1 cellular context compared by ENCODE assay signal in the genomic region with DNA sequence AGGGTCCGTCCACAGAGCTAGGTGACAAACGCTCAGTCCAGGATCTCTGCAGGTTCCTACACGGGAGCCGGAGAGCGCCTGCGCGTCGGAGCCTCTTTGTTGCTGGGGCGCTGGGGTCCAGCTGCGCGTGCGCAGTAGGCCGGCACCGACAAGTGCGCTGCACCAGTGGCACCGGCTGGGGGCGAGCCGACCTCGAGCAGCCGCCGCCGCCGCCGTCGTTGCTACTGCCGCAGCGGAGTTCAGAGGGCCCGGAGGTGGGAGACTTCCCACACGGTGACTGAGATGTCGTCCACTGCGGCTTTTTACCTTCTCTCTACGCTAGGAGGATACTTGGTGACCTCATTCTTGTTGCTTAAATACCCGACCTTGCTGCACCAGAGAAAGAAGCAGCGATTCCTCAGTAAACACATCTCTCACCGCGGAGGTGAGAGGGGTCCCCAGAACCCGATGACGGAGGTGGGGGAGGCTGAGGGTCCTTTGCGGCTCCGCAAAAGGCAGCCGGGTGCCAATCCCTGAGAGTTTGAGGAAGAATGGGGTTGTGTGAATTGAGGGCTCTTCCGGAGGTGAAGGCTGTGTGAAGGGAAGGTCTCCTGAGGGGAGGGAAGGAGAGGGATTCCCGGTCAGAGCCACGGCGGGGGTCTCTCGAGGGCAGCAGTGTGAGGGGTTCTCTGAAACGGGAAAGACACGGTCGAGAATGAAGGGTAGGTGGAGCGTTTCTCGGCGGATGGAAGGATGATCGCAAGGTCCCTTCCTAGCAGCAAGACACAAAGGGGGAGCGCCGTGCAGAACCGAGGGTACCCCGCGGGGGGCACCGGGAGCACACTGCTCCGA.
TF ChIP-seq lines count a peak whose summit lies in the region.

A gene (plus strand): TSS at position 184 of the 831 bp plus-strand sequence. CDS start 99 bp downstream, at position 283.

TF ChIP-seq in HepG2, 621 proteins besides CTCF, POLR2A, EP300 and RAD21 (continued from another document):
- TF ChIP-seq, protein P1, sequence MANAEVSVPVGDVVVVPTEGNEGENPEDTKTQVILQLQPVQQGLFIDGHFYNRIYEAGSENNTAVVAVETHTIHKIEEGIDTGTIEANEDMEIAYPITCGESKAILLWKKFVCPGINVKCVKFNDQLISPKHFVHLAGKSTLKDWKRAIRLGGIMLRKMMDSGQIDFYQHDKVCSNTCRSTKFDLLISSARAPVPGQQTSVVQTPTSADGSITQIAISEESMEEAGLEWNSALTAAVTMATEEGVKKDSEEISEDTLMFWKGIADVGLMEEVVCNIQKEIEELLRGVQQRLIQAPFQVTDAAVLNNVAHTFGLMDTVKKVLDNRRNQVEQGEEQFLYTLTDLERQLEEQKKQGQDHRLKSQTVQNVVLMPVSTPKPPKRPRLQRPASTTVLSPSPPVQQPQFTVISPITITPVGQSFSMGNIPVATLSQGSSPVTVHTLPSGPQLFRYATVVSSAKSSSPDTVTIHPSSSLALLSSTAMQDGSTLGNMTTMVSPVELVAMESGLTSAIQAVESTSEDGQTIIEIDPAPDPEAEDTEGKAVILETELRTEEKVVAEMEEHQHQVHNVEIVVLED (CRISPR knock-in tag; IDR thresholded peaks at IDR 0.05; ENCODE audit: borderline replicate concordance): peak; percentile 42; the same call in 1 of the 2 replicates
- TF ChIP-seq ZSCAN29 (CRISPR knock-in tag; conservative IDR thresholded peaks at IDR 0.05) (no peak; the same call in 1 of the 2 replicates), SUZ12 (IDR thresholded peaks at IDR 0.05; ENCODE audit: low read depth, low read length) (no peak), ZNF782 (CRISPR knock-in tag; IDR thresholded peaks at IDR 0.05; ENCODE audit: borderline replicate concordance) (peak; percentile 54; the same call in 1 of the 2 replicates), ZNF263 (CRISPR knock-in tag; IDR thresholded peaks at IDR 0.05) (peak; percentile 56), U2AF1 (optimal IDR thresholded peaks at IDR 0.05; ENCODE audit: low read depth, low read length) (peak; percentile 91), CREM (IDR thresholded peaks at IDR 0.05) (0 out of 2 replicates have a peak, but pooled peaks have one; percentile 11), CREM (CRISPR knock-in tag; IDR thresholded peaks at IDR 0.05) (no peak), ZNF510 (CRISPR knock-in tag; IDR thresholded peaks at IDR 0.05; ENCODE audit: low read depth) (no peak), CC2D1A (CRISPR knock-in tag; IDR thresholded peaks at IDR 0.05) (peak; percentile 94), LCORL (IDR thresholded peaks at IDR 0.05) (no peak), LCORL (CRISPR knock-in tag; IDR thresholded peaks at IDR 0.05) (0 out of 2 replicates have a peak, but pooled peaks have one; percentile 61)
- TF ChIP-seq, protein P2, sequence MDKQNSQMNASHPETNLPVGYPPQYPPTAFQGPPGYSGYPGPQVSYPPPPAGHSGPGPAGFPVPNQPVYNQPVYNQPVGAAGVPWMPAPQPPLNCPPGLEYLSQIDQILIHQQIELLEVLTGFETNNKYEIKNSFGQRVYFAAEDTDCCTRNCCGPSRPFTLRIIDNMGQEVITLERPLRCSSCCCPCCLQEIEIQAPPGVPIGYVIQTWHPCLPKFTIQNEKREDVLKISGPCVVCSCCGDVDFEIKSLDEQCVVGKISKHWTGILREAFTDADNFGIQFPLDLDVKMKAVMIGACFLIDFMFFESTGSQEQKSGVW (CRISPR knock-in tag; IDR thresholded peaks at IDR 0.05; ENCODE audit: borderline replicate concordance): no peak
- TF ChIP-seq, protein P3, sequence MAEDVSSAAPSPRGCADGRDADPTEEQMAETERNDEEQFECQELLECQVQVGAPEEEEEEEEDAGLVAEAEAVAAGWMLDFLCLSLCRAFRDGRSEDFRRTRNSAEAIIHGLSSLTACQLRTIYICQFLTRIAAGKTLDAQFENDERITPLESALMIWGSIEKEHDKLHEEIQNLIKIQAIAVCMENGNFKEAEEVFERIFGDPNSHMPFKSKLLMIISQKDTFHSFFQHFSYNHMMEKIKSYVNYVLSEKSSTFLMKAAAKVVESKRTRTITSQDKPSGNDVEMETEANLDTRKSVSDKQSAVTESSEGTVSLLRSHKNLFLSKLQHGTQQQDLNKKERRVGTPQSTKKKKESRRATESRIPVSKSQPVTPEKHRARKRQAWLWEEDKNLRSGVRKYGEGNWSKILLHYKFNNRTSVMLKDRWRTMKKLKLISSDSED (CRISPR knock-in tag; IDR thresholded peaks at IDR 0.05): 0 out of 2 replicates have a peak, but pooled peaks have one; percentile 36
- TF ChIP-seq, protein P4, sequence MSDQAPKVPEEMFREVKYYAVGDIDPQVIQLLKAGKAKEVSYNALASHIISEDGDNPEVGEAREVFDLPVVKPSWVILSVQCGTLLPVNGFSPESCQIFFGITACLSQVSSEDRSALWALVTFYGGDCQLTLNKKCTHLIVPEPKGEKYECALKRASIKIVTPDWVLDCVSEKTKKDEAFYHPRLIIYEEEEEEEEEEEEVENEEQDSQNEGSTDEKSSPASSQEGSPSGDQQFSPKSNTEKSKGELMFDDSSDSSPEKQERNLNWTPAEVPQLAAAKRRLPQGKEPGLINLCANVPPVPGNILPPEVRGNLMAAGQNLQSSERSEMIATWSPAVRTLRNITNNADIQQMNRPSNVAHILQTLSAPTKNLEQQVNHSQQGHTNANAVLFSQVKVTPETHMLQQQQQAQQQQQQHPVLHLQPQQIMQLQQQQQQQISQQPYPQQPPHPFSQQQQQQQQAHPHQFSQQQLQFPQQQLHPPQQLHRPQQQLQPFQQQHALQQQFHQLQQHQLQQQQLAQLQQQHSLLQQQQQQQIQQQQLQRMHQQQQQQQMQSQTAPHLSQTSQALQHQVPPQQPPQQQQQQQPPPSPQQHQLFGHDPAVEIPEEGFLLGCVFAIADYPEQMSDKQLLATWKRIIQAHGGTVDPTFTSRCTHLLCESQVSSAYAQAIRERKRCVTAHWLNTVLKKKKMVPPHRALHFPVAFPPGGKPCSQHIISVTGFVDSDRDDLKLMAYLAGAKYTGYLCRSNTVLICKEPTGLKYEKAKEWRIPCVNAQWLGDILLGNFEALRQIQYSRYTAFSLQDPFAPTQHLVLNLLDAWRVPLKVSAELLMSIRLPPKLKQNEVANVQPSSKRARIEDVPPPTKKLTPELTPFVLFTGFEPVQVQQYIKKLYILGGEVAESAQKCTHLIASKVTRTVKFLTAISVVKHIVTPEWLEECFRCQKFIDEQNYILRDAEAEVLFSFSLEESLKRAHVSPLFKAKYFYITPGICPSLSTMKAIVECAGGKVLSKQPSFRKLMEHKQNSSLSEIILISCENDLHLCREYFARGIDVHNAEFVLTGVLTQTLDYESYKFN (CRISPR knock-in tag; conservative IDR thresholded peaks at IDR 0.05): peak; percentile 44
